Comparison of ENCODE assay signal across 12 cellular contexts in genomic region chr13:48437381-48437780, GRCh38. TPM values are rescaled to one million over a fixed set of nuclear protein-coding genes. Genes with fewer than 3 reads are reported as not detected.
DNase-seq lines count a peak whose midpoint lies in the region; ATAC-seq and TF ChIP-seq lines count a peak whose summit lies in the region.
"Had no signal": no experiment of that assay in that cellular context is flagged by ENCODE, and none has a peak within 500 bp of the region (broad histone marks: within the 10 kb centered on the region; RNA-seq: fewer than 3 reads in every experiment).

No MANE protein-coding gene starts in this region.

- CTCF ChIA-PET in IMR-90 (lab: Yijun Ruan, JAX): interaction anchor here (0.6 kb wide), 1 partner anchor 105 kb away, joined by 3 read pairs; no protein-coding TSS in a partner anchor

- no peaks in the 10 kb centered on the region for H3K9me3 ChIP-seq in IMR-90 (ENCODE audit: control insufficient read depth, insufficient read depth, low read length)
- no peaks in the 10 kb centered on the region for H3K9me3 ChIP-seq in right cardiac atrium (ENCODE audit: control insufficient read depth, low read length)
- no peaks in the 10 kb centered on the region for H3K9me3 ChIP-seq in smooth muscle cell (replicated peaks; ENCODE audit: low read depth)

- H3K36me3 ChIP-seq in IMR-90 (ENCODE audit: control insufficient read depth, insufficient read depth, low read length): 0 out of 2 replicates have a peak, but pooled peaks cover 2% of the 10 kb centered on the region
- no peaks in the 10 kb centered on the region for H3K36me3 ChIP-seq in smooth muscle cell (ENCODE audit: low read depth)

- no peak overlapping the region for H3K4me3 ChIP-seq in IMR-90 (ENCODE audit: insufficient read depth, low read depth, low read length)
- no peak overlapping the region for H3K4me3 ChIP-seq in right cardiac atrium (ENCODE audit: low read length)
- no peak overlapping the region for H3K4me3 ChIP-seq in smooth muscle cell

- TF ChIP-seq POLR2A in IMR-90 (IDR thresholded peaks at IDR 0.05; ENCODE audit: low read depth, low read length): no peak

- H4K91ac ChIP-seq in IMR-90 (ENCODE audit: insufficient read depth, low read depth, low read length): no peak overlapping the region

- no peaks in the 10 kb centered on the region for H3K79me2 ChIP-seq in smooth muscle cell (ENCODE audit: low read depth)

- no peak overlapping the region for H3K56ac ChIP-seq in IMR-90 (ENCODE audit: extremely low read depth, insufficient read depth, low read length)

- peaks cover 10 to 16% of the 10 kb centered on the region in 2 experiments for H3K79me1 ChIP-seq in IMR-90 (ENCODE audit: low read depth in 1 of 2, low read length in 2 of 2)

- no peak overlapping the region for H4K5ac ChIP-seq in IMR-90 (ENCODE audit: low read depth, low read length)

- H2BK5ac ChIP-seq in IMR-90 (ENCODE audit: low read depth, low read length, poor library complexity, severe bottlenecking): no peak overlapping the region

- no peak overlapping the region for H3K4ac ChIP-seq in IMR-90 (ENCODE audit: low read depth, low read length)

- TF ChIP-seq CTCF in IMR-90 (conservative IDR thresholded peaks at IDR 0.05; ENCODE audit: low read depth, low read length): no peak
- TF ChIP-seq CTCF in smooth muscle cell (IDR thresholded peaks at IDR 0.05; ENCODE audit: borderline replicate concordance, insufficient read depth, poor library complexity, severe bottlenecking): no peak

- H3K14ac ChIP-seq in IMR-90 (replicated peaks; ENCODE audit: low read depth, low read length): 0 out of 2 replicates have a peak overlapping the region, but pooled peaks have one; percentile 37

- H4K8ac ChIP-seq in IMR-90 (ENCODE audit: low read depth in 2 of 2, low read length in 2 of 2): no peak overlapping the region

- no CpG with 5 or more reads among the region's 3 CpGs for WGBS in IMR-90 (ENCODE audit: extremely low coverage in 2 of 2, insufficient read length in 1 of 2), 2 experiments
- WGBS in right cardiac atrium: 7% methylated on average over 3 of the region's 3 CpGs
- 62% methylated on average over 3 of the region's 3 CpGs for WGBS in smooth muscle cell (ENCODE audit: low lambda C conversion rate)

- H3K27me3 ChIP-seq in IMR-90 (ENCODE audit: control insufficient read depth, insufficient read depth, low read length): no peaks in the 10 kb centered on the region
- no peaks in the 10 kb centered on the region for H3K27me3 ChIP-seq in right cardiac atrium (ENCODE audit: control insufficient read depth, insufficient read depth)
- no peaks in the 10 kb centered on the region for H3K27me3 ChIP-seq in smooth muscle cell (ENCODE audit: low read depth)

- dilution Hi-C loops in IMR-90 (cut with HindIII; ENCODE audit: low sequenced_read_pairs, unreplicated experiment): no loop called here

- H3K4me2 ChIP-seq in IMR-90 (ENCODE audit: low read depth, low read length) (no peak overlapping the region), smooth muscle cell (no peak overlapping the region)

- H3F3A ChIP-seq in smooth muscle cell (ENCODE audit: low read depth): no peaks in the 10 kb centered on the region

- TF ChIP-seq RAD21 in IMR-90 (IDR thresholded peaks at IDR 0.05; ENCODE audit: low read length): no peak

- H2BK120ac ChIP-seq in IMR-90 (ENCODE audit: low read depth, low read length): no peak overlapping the region

- H2BK15ac ChIP-seq in IMR-90 (ENCODE audit: low read depth, low read length): no peak overlapping the region

- no peak overlapping the region for H2AK5ac ChIP-seq in IMR-90 (ENCODE audit: low read depth, low read length)

- DNase-seq in IMR-90: peak; percentile 45
- peak; percentile 26 for DNase-seq in cerebellum (ENCODE audit: low spot score)
- DNase-seq in right cardiac atrium: peak; percentile 68 to 90 (median 88)
- no peak for DNase-seq in smooth muscle cell (lab: John Stamatoyannopoulos, UW; ENCODE audit: unreplicated experiment)
- DNase-seq in NCI-H187 (lab: John Stamatoyannopoulos, UW): no peak
- DNase-seq: endodermal cell; HFFc6; stimulated activated CD4-positive, alpha-beta T cell treated with anti-CD3 and anti-CD28 coated beads, Interleukin-4, amount 100 ng/mL, for 4 hours; T-helper 9 cell had no signal

- intact Hi-C loops in IMR-90 (cut with micrococcal nuclease): no loop called here
- intact Hi-C loops in right cardiac atrium (cut with DNase I): no loop called here

- H4K20me1 ChIP-seq in IMR-90 (ENCODE audit: insufficient read depth, low read length) (no peaks in the 10 kb centered on the region; the same call in 1 of the 2 replicates), smooth muscle cell (ENCODE audit: low read depth) (no peaks in the 10 kb centered on the region)

- no peak overlapping the region for H3K9ac ChIP-seq in IMR-90 (ENCODE audit: low read depth, low read length)
- H3K9ac ChIP-seq in smooth muscle cell (ENCODE audit: low read depth): no peak overlapping the region

- peak; percentile 64 for ATAC-seq in IMR-90 (ENCODE audit: low read depth)
- peak; percentile 93 to 96 for ATAC-seq in right cardiac atrium
- ATAC-seq in HG02623 (IDR thresholded peaks at IDR 0.05; ENCODE audit: unreplicated experiment): no peak
- no peak for ATAC-seq in GM19023 (IDR thresholded peaks at IDR 0.05; ENCODE audit: unreplicated experiment)
- ATAC-seq in HG03565 (IDR thresholded peaks at IDR 0.05; ENCODE audit: unreplicated experiment): no peak

- no peaks in the 10 kb centered on the region for H3K9me1 ChIP-seq in IMR-90 (ENCODE audit: insufficient read depth, low read length)

- in situ Hi-C loops in IMR-90 (cut with MboI; ENCODE audit: low sequenced_read_pairs): no loop called here

- H3K27ac ChIP-seq in IMR-90 (ENCODE audit: insufficient read depth, low read length): no peak overlapping the region
- peak overlapping the region; percentile 30 for H3K27ac ChIP-seq in right cardiac atrium (ENCODE audit: low read length)
- peak overlapping the region; percentile 39 for H3K27ac ChIP-seq in smooth muscle cell (ENCODE audit: low read depth)

- no peak overlapping the region for H2AK9ac ChIP-seq in IMR-90 (replicated peaks; ENCODE audit: low read depth, low read length, poor library complexity)

- H3K4me1 ChIP-seq in IMR-90 (ENCODE audit: control insufficient read depth, insufficient read depth, low read length) (peaks cover 1% of the 10 kb centered on the region; the same call in 1 of the 2 replicates), right cardiac atrium (ENCODE audit: control insufficient read depth, insufficient read depth, low read length) (peaks cover 5% of the 10 kb centered on the region), smooth muscle cell (ENCODE audit: low read depth) (peaks cover 3% of the 10 kb centered on the region)

- H3K23ac ChIP-seq in IMR-90 (ENCODE audit: low read depth, low read length): no peak overlapping the region

- BruUV-seq in IMR-90 (replicated peaks; lab: Mats Ljungman, UMichigan): no TSS peak

- no peak overlapping the region for H2AFZ ChIP-seq in IMR-90 (replicated peaks; ENCODE audit: low read length, poor library complexity)
- no peak overlapping the region for H2AFZ ChIP-seq in smooth muscle cell (ENCODE audit: low read depth)

- H3K18ac ChIP-seq in IMR-90 (ENCODE audit: low read depth, low read length): no peak overlapping the region

- POLR2A ChIA-PET in IMR-90 (lab: Charles Lee; ENCODE audit: unreplicated experiment): interaction anchor here (0.6 kb wide), 1 partner anchor 95 kb away, joined by 3 read pairs; no protein-coding TSS in a partner anchor

- H2BK20ac ChIP-seq in IMR-90 (ENCODE audit: low read depth, low read length): no peak overlapping the region

TF ChIP-seq in IMR-90, 13 proteins besides CTCF, POLR2A, EP300 and RAD21:
- TF ChIP-seq NFE2L2 (IDR thresholded peaks at IDR 0.05; ENCODE audit: low read depth, low read length) (no peak), CHD1 (IDR thresholded peaks at IDR 0.05; ENCODE audit: low read depth, low read length) (no peak), BHLHE40 (IDR thresholded peaks at IDR 0.05; ENCODE audit: low read depth, low read length) (no peak), MAFK (IDR thresholded peaks at IDR 0.05; ENCODE audit: low read depth, low read length) (no peak), USF2 (IDR thresholded peaks at IDR 0.05; ENCODE audit: low read depth, low read length) (no peak), MAZ (IDR thresholded peaks at IDR 0.05; ENCODE audit: borderline replicate concordance, low read depth, low read length) (no peak), CEBPB (IDR thresholded peaks at IDR 0.05; ENCODE audit: low read depth, low read length) (no peak), RFX5 (IDR thresholded peaks at IDR 0.05; ENCODE audit: low read depth, low read length) (no peak), ELK1 (IDR thresholded peaks at IDR 0.05; ENCODE audit: borderline replicate concordance, low read depth, low read length) (no peak), FOS (IDR thresholded peaks at IDR 0.05; ENCODE audit: low read depth, low read length) (no peak), RCOR1 (IDR thresholded peaks at IDR 0.05; ENCODE audit: insufficient replicate concordance, low read length) (no peak), MXI1 (IDR thresholded peaks at IDR 0.05; ENCODE audit: borderline replicate concordance, low read depth, low read length) (no peak), SMC3 (IDR thresholded peaks at IDR 0.05; ENCODE audit: low read depth, low read length) (no peak)

RNA-seq across cellular contexts. Expression of gene LPAR6, which starts 24.5 kb away (rescaled TPM):
- total RNA-seq in IMR-90 (2012; rRNA removed): 1.4 and 4.4 TPM in 2 replicates
- polyA plus RNA-seq in IMR-90 (2012; rRNA removed): 0.99 and 2.0 TPM in 2 replicates
- polyA plus RNA-seq in IMR-90 (2012; cell fraction: cytosol; rRNA removed): 0.14 and 0.45 TPM in 2 replicates
- polyA plus RNA-seq in IMR-90 (2012; cell fraction: nucleus; rRNA removed; ENCODE audit: low replicate concordance): 0.04 and 1.5 TPM in 2 replicates
- total RNA-seq in cerebellum: 12.4 TPM
- 10 to 100 TPM; 11.5 to 17.4 (median 13.6) TPM for total RNA-seq in right cardiac atrium
- polyA plus RNA-seq in right cardiac atrium: 14.3 TPM
- 14.2 and 14.8 TPM in 2 replicates for total RNA-seq in smooth muscle cell
- polyA plus RNA-seq in smooth muscle cell: 3.1 and 5.4 TPM in 2 replicates

Comparison
In these comparisons a context has a peak if more than half of its experiments do, and no peak if none do; other contexts are left out.
1. ATAC-seq: peak in IMR-90 (single experiment) and right cardiac atrium (2 of 2); none in HG02623 (single experiment), GM19023 (single experiment) and HG03565 (single experiment).
2. DNase-seq: peak in IMR-90 (single experiment), cerebellum (single experiment) and right cardiac atrium (3 of 3); none in smooth muscle cell (single experiment) and NCI-H187 (0 of 2).